Comparison of ENCODE assay signal across 17 cellular contexts in the genomic region with DNA sequence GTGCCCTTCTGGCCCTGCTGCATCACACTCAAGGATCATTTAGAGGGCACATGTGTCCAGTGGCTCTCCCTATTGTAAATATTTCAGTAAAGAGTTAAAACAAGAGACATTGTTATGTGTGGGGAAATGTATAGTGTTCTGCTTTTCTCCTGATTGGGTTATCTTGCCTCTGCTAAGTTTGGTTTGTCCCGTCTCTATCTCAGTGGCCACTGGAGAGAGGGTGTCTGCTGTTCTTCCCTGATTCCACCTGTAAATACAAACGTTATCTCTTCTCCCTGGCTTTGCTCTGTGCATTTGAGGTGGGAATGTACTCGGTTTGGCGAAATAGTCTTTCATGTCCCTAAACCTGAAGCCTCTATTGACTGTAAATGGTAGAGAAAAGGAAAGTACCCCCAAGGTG. TPM values are rescaled to one million over a fixed set of nuclear protein-coding genes. Genes with fewer than 3 reads are reported as not detected.
A peak's percentile ranks its signal among the peaks of the same experiment; 100 is the strongest.
DNase-seq lines count a peak whose midpoint lies in the region; ATAC-seq lines count a peak whose summit lies in the region.
"Had no signal": no experiment of that assay in that cellular context is flagged by ENCODE, and none has a peak within 500 bp of the region (broad histone marks: within the 10 kb centered on the region; RNA-seq: fewer than 3 reads in every experiment).

No MANE protein-coding gene starts in this region.

- peaks cover 40% of the 10 kb centered on the region for H3K4me1 Mint-ChIP-seq in activated T-cell treated with anti-CD3 and anti-CD28 coated beads, Interleukin-2, amount 50 U/mL, for 72 hours (ENCODE audit: low read depth)
- peaks cover 40% of the 10 kb centered on the region for H3K4me1 Mint-ChIP-seq in activated T-cell treated with anti-CD3 and anti-CD28 coated beads, Interleukin-2, amount 50 U/mL, for 4 hours (ENCODE audit: low read depth)
- H3K4me1 Mint-ChIP-seq in activated T-helper 17 cell treated with anti-CD3 and anti-CD28 coated beads, Interleukin-2, amount 50 U/mL, for 72 hours = peaks cover 28% of the 10 kb centered on the region
- peaks cover 37 to 48% (median 40%) of the 10 kb centered on the region in 3 donors for H3K4me1 Mint-ChIP-seq in naive B cell

- no peak for ATAC-seq in activated T-cell treated with anti-CD3 and anti-CD28 coated beads, Interleukin-2, amount 50 U/mL, for 72 hours (replicated peaks in 1 of 2)
- no peak for ATAC-seq in activated T-cell treated with anti-CD3 and anti-CD28 coated beads, Interleukin-2, amount 50 U/mL, for 4 hours
- no peak for ATAC-seq in activated T-helper 17 cell treated with anti-CD3 and anti-CD28 coated beads, Interleukin-2, amount 50 U/mL, for 72 hours (replicated peaks)
- ATAC-seq in naive B cell (ENCODE audit: low read depth in 2 of 2) (no peak), GM21367 (IDR thresholded peaks at IDR 0.05; ENCODE audit: unreplicated experiment) (no peak)
- ATAC-seq: CD8-positive, alpha-beta T cell; HCT116 had no signal

- H3K36me3 Mint-ChIP-seq in activated T-cell treated with anti-CD3 and anti-CD28 coated beads, Interleukin-2, amount 50 U/mL, for 72 hours (ENCODE audit: insufficient read depth in 2 of 2) = peaks cover 15 to 40% of the 10 kb centered on the region in 2 donors
- peaks cover 52% of the 10 kb centered on the region for H3K36me3 Mint-ChIP-seq in activated T-cell treated with anti-CD3 and anti-CD28 coated beads, Interleukin-2, amount 50 U/mL, for 4 hours (ENCODE audit: insufficient read depth)
- peaks cover 98% of the 10 kb centered on the region for H3K36me3 Mint-ChIP-seq in activated T-helper 17 cell treated with anti-CD3 and anti-CD28 coated beads, Interleukin-2, amount 50 U/mL, for 72 hours (ENCODE audit: low read depth)
- peaks cover 20 to 27% of the 10 kb centered on the region in 2 donors for H3K36me3 Mint-ChIP-seq in naive B cell

- H3K27me3 Mint-ChIP-seq in activated T-cell treated with anti-CD3 and anti-CD28 coated beads, Interleukin-2, amount 50 U/mL, for 72 hours (ENCODE audit: low read depth) = no peaks in the 10 kb centered on the region
- no peaks in the 10 kb centered on the region for H3K27me3 Mint-ChIP-seq in activated T-cell treated with anti-CD3 and anti-CD28 coated beads, Interleukin-2, amount 50 U/mL, for 4 hours (ENCODE audit: low read depth)
- no peaks in the 10 kb centered on the region for H3K27me3 Mint-ChIP-seq in activated T-helper 17 cell treated with anti-CD3 and anti-CD28 coated beads, Interleukin-2, amount 50 U/mL, for 72 hours
- no peaks in the 10 kb centered on the region for H3K27me3 Mint-ChIP-seq in naive B cell

- no peak overlapping the region for H3K4me3 Mint-ChIP-seq in activated T-cell treated with anti-CD3 and anti-CD28 coated beads, Interleukin-2, amount 50 U/mL, for 72 hours
- no peak overlapping the region for H3K4me3 Mint-ChIP-seq in activated T-cell treated with anti-CD3 and anti-CD28 coated beads, Interleukin-2, amount 50 U/mL, for 4 hours
- no peak overlapping the region for H3K4me3 Mint-ChIP-seq in activated T-helper 17 cell treated with anti-CD3 and anti-CD28 coated beads, Interleukin-2, amount 50 U/mL, for 72 hours
- H3K4me3 Mint-ChIP-seq in naive B cell = peak overlapping the region in 1 of 8 donors; percentile 21
- H3K4me3 Mint-ChIP-seq: CD8-positive, alpha-beta T cell had no signal

- no peak for DNase-seq in activated T-cell treated with anti-CD3 and anti-CD28 coated beads, Interleukin-2, amount 50 U/mL, for 72 hours
- no peak for DNase-seq in activated T-cell treated with anti-CD3 and anti-CD28 coated beads, Interleukin-2, amount 50 U/mL, for 4 hours
- DNase-seq in naive B cell (no peak), NCI-H774 (lab: John Stamatoyannopoulos, UW) (no peak), COLO668 (lab: John Stamatoyannopoulos, UW; ENCODE audit: unreplicated experiment) (no peak)
- DNase-seq: CD8-positive, alpha-beta T cell; GOT3; KG1; NCI-H1417 treated with DMSO at 0.1 percent for 48 hours; NCI-H187 treated with DMSO at 0.1 percent for 48 hours; NCI-H345; NCI-H524 treated with DMSO at 0.1 percent for 48 hours; PC-9; SIG-M5 had no signal

- no peaks in the 10 kb centered on the region for H3K9me3 Mint-ChIP-seq in activated T-cell treated with anti-CD3 and anti-CD28 coated beads, Interleukin-2, amount 50 U/mL, for 72 hours
- H3K9me3 Mint-ChIP-seq in activated T-cell treated with anti-CD3 and anti-CD28 coated beads, Interleukin-2, amount 50 U/mL, for 4 hours = no peaks in the 10 kb centered on the region
- H3K9me3 Mint-ChIP-seq in activated T-helper 17 cell treated with anti-CD3 and anti-CD28 coated beads, Interleukin-2, amount 50 U/mL, for 72 hours = no peaks in the 10 kb centered on the region
- H3K9me3 Mint-ChIP-seq in naive B cell = no peaks in the 10 kb centered on the region
- H3K9me3 Mint-ChIP-seq: CD8-positive, alpha-beta T cell had no signal

- peak overlapping the region; percentile 82 for H3K27ac Mint-ChIP-seq in activated T-cell treated with anti-CD3 and anti-CD28 coated beads, Interleukin-2, amount 50 U/mL, for 72 hours
- H3K27ac Mint-ChIP-seq in activated T-helper 17 cell treated with anti-CD3 and anti-CD28 coated beads, Interleukin-2, amount 50 U/mL, for 72 hours = peak overlapping the region; percentile 32
- peak overlapping the region in 4 of 6 donors; percentile 1 to 89 (median 27) for H3K27ac Mint-ChIP-seq in naive B cell
- H3K27ac Mint-ChIP-seq: CD8-positive, alpha-beta T cell had no signal

RNA-seq across cellular contexts. Expression of a gene that starts 6.3 kb away (rescaled TPM):
- 10 to 100 TPM; 49.5 to 58.3 TPM for total RNA-seq in activated T-cell treated with anti-CD3 and anti-CD28 coated beads, Interleukin-2, amount 50 U/mL, for 72 hours
- total RNA-seq in activated T-cell treated with anti-CD3 and anti-CD28 coated beads, Interleukin-2, amount 50 U/mL, for 4 hours = 10 to 100 TPM; 69.9 to 76.6 (median 70.7) TPM
- total RNA-seq in activated T-helper 17 cell treated with anti-CD3 and anti-CD28 coated beads, Interleukin-2, amount 50 U/mL, for 72 hours = 10 to 100 TPM; 34.7 to 54.0 TPM
- 10 to 100 TPM in 5 of 6 donors, 1 to 10 TPM in 1; 8.7 to 29.8 (median 19.2) TPM for polyA plus RNA-seq in naive B cell (ENCODE audit: low read depth in 6 of 6)

RNA-seq across cellular contexts. Expression of a gene that starts 12.0 kb away (rescaled TPM):
- 100 to 1,000 TPM; 779 to 836 TPM for total RNA-seq in activated T-cell treated with anti-CD3 and anti-CD28 coated beads, Interleukin-2, amount 50 U/mL, for 72 hours
- total RNA-seq in activated T-cell treated with anti-CD3 and anti-CD28 coated beads, Interleukin-2, amount 50 U/mL, for 4 hours = 100 to 1,000 TPM; 611 to 673 (median 650) TPM
- 100 to 1,000 TPM; 338 to 432 TPM for total RNA-seq in activated T-helper 17 cell treated with anti-CD3 and anti-CD28 coated beads, Interleukin-2, amount 50 U/mL, for 72 hours
- polyA plus RNA-seq in naive B cell (ENCODE audit: low read depth in 6 of 6) = 100 to 1,000 TPM in 2 of 6 donors, 10 to 100 TPM in 4; 74.9 to 159 (median 98.9) TPM

RNA-seq across cellular contexts. Expression of a gene that starts 24.2 kb away (rescaled TPM):
- 10 to 100 TPM; 78.3 to 82.0 TPM for total RNA-seq in activated T-cell treated with anti-CD3 and anti-CD28 coated beads, Interleukin-2, amount 50 U/mL, for 72 hours
- 100 to 1,000 TPM; 198 to 208 (median 201) TPM for total RNA-seq in activated T-cell treated with anti-CD3 and anti-CD28 coated beads, Interleukin-2, amount 50 U/mL, for 4 hours
- total RNA-seq in activated T-helper 17 cell treated with anti-CD3 and anti-CD28 coated beads, Interleukin-2, amount 50 U/mL, for 72 hours = 100 to 1,000 TPM in 1 of 2 donors, 10 to 100 TPM in 1; 61.3 to 102 TPM
- polyA plus RNA-seq in naive B cell (ENCODE audit: low read depth in 6 of 6) = 100 to 1,000 TPM in 1 of 6 donors, 10 to 100 TPM in 5; 73.8 to 114 (median 93.2) TPM

RNA-seq across cellular contexts. Expression of a gene that starts 51.6 kb away (rescaled TPM):
- 1 to 10 TPM; 1.2 to 2.6 TPM for total RNA-seq in activated T-cell treated with anti-CD3 and anti-CD28 coated beads, Interleukin-2, amount 50 U/mL, for 72 hours
- under 1 TPM; 0.30 to 0.90 (median 0.40) TPM for total RNA-seq in activated T-cell treated with anti-CD3 and anti-CD28 coated beads, Interleukin-2, amount 50 U/mL, for 4 hours
- total RNA-seq in activated T-helper 17 cell treated with anti-CD3 and anti-CD28 coated beads, Interleukin-2, amount 50 U/mL, for 72 hours = 1 to 10 TPM; 1.5 to 1.6 TPM
- 1 to 10 TPM in 2 of 6 donors, under 1 TPM in 3, not detected in 1; 0.11 to 2.8 (median 0.45) TPM for polyA plus RNA-seq in naive B cell (ENCODE audit: low read depth in 6 of 6)
- total RNA-seq: PC-9 had no signal

Comparison
In these comparisons a context has a peak if more than half of its experiments do, and no peak if none do; other contexts are left out.
1. H3K27ac Mint-ChIP-seq: peak in every context shown above with its lines; median percentile 82 in activated T-cell treated with anti-CD3 and anti-CD28 coated beads, Interleukin-2, amount 50 U/mL, for 72 hours; 32 in activated T-helper 17 cell treated with anti-CD3 and anti-CD28 coated beads, Interleukin-2, amount 50 U/mL, for 72 hours; 27 in naive B cell.